Comparison of ENCODE assay signal across 15 cellular contexts in the genomic region with DNA sequence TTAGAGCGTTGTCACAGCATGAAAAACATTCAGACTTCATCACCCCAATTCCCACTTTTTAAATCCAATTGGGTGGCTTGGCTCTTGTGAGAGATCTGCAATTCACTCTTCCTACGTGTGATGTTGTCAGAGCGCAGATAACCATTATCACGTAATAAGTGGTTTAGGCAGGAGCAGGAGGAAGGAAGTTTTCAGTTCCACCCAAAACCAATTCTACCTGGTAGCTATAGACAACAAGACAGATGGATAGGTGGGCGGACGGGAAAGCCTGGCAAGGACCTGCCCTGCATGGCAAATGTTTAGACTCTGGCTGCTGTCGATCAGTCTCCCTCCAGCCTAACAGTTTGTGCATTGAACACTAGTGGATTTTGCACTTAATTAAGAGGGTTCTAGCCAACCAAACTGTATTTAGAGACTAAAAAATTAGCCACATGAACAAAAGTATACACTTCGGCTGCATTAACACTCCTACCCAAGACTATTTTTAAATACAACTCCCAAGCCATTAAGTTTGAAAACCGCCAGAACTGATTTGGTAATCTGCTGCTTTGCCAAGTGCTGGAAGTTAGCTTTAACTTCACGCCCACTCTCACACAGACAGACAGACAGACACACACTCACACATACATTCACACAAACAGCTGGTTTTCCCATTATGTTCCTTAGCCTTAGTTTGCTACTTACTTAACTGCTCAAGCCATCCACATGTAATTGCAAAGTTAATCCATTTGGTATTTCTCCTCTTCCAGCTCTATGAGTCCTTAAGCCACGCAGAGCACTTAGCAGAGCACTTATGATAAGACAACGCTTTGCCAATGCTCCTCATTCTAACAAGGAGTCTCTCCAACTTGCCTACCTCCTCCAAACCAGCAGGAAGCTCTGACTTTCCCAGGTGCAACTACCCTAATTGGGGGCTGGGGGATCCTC. TPM values are rescaled to one million over a fixed set of nuclear protein-coding genes. Genes with fewer than 3 reads are reported as not detected.
DNase-seq lines count a peak whose midpoint lies in the region; ATAC-seq lines count a peak whose summit lies in the region.
"Had no signal": no experiment of that assay in that cellular context is flagged by ENCODE, and none has a peak within 500 bp of the region (broad histone marks: within the 10 kb centered on the region; RNA-seq: fewer than 3 reads in every experiment).

No MANE protein-coding gene starts in this region.

- no peak overlapping the region for H3K4me3 ChIP-seq in neuronal stem cell (ENCODE audit: low read length in 2 of 2)
- H3K4me3 ChIP-seq: SK-N-MC had no signal

- no peak overlapping the region for H2BK12ac ChIP-seq in neuronal stem cell (ENCODE audit: low read length)

- H3K9me3 ChIP-seq in neuronal stem cell (replicated peaks in 1 of 2; ENCODE audit: control insufficient read depth in 2 of 2, insufficient read depth in 1 of 2, low read depth in 1 of 2, low read length in 2 of 2), result no peaks in the 10 kb centered on the region

- no peak overlapping the region for H3K14ac ChIP-seq in neuronal stem cell (ENCODE audit: low read length)

- no peak overlapping the region for H2BK5ac ChIP-seq in neuronal stem cell (ENCODE audit: low read length)

- WGBS in neuronal stem cell (ENCODE audit: extremely low coverage in 2 of 2, insufficient read length in 2 of 2, insufficient replicate concordance in 1 of 2), 2 donors, result no CpG with 5 or more reads among the region's 12 CpGs

- H4K91ac ChIP-seq in neuronal stem cell (ENCODE audit: low read depth, low read length, poor library complexity), result no peak overlapping the region

- H2AFZ ChIP-seq in neuronal stem cell (ENCODE audit: low read length), result no peak overlapping the region

- H3K18ac ChIP-seq in neuronal stem cell (ENCODE audit: low read length), result no peak overlapping the region

- no peak overlapping the region for H2BK15ac ChIP-seq in neuronal stem cell (ENCODE audit: low read length)

- ATAC-seq in HG03520 (IDR thresholded peaks at IDR 0.05; ENCODE audit: unreplicated experiment), result no peak
- ATAC-seq in GM18498 (IDR thresholded peaks at IDR 0.05; ENCODE audit: unreplicated experiment), result no peak

- H2AK5ac ChIP-seq in neuronal stem cell (ENCODE audit: low read depth, low read length), result no peak overlapping the region

- no peaks in the 10 kb centered on the region for H3K36me3 ChIP-seq in neuronal stem cell (replicated peaks in 1 of 2; ENCODE audit: control insufficient read depth in 2 of 2, insufficient read depth in 2 of 2, low read length in 2 of 2)

- H3K4me2 ChIP-seq in neuronal stem cell (ENCODE audit: insufficient read depth, low read length, poor library complexity, severe bottlenecking), result no peak overlapping the region

- H3K4ac ChIP-seq in neuronal stem cell (ENCODE audit: low read length), result no peak overlapping the region

- H3K79me1 ChIP-seq in neuronal stem cell (ENCODE audit: low read depth, low read length), result no peaks in the 10 kb centered on the region

- peaks cover 0 to 10% (median 0%) of the 10 kb centered on the region in 3 experiments for H3K27me3 ChIP-seq in neuronal stem cell (ENCODE audit: control insufficient read depth in 3 of 3, insufficient read depth in 3 of 3, low read depth in 1 of 3, low read length in 3 of 3)

- no peak overlapping the region for H2BK120ac ChIP-seq in neuronal stem cell (ENCODE audit: low read depth, low read length)

- peak overlapping the region; percentile 32 for H3K9ac ChIP-seq in neuronal stem cell (ENCODE audit: low read depth, low read length, poor library complexity)

- H3K27ac ChIP-seq in neuronal stem cell (replicated peaks; ENCODE audit: low read length), result no peak overlapping the region
- H3K27ac ChIP-seq: SK-N-MC had no signal

- no peak overlapping the region for H4K8ac ChIP-seq in neuronal stem cell (ENCODE audit: low read depth, low read length)

- peaks cover 0 to 3% of the 10 kb centered on the region in 2 donors for H3K4me1 ChIP-seq in neuronal stem cell (ENCODE audit: control insufficient read depth in 2 of 2, insufficient read depth in 1 of 2, low read depth in 1 of 2, low read length in 2 of 2)

- DNase-seq in H4 (ENCODE audit: low spot score) (peak; percentile 21), NCI-H82 (lab: John Stamatoyannopoulos, UW) (peak; percentile 88), globus pallidus (ENCODE audit: low spot score) (peak; percentile 32), neuronal stem cell (ENCODE audit: low spot score) (no peak), pons (ENCODE audit: low spot score) (no peak), D341Med (ENCODE audit: low spot score) (no peak)
- DNase-seq: activated CD4-positive, alpha-beta T cell treated with anti-CD3 and anti-CD28 coated beads, Interleukin-2, amount 10 ng/mL, durations not matched to agents 7 days and 5 days; activated naive CD4-positive, alpha-beta T cell treated with Interleukin-2 at 50 U/mL for 16 hours; effector memory CD4-positive, alpha-beta T cell; GDM1; NCI-H1417 treated with DMSO at 0.1 percent for 48 hours; stimulated activated CD4-positive, alpha-beta T cell treated with anti-CD3 and anti-CD28 coated beads, Interleukin-15, amount 100 ng/mL, for 24 hours had no signal

- no peak overlapping the region for H3K23ac ChIP-seq in neuronal stem cell (ENCODE audit: low read depth, low read length, poor library complexity)

RNA-seq across cellular contexts. Expression of a gene that starts 8.5 kb away (rescaled TPM):
- total RNA-seq in H4 (2014; rRNA removed; shearing (Covaris generic)), result 0.21 and 0.81 TPM in 2 replicates
- polyA plus RNA-seq in neuronal stem cell (2013, experiment 1 of 2), result 1.5 TPM
- 1.5 TPM for polyA plus RNA-seq in neuronal stem cell (2013, experiment 2 of 2)
- total RNA-seq: activated CD4-positive, alpha-beta T cell treated with anti-CD3 and anti-CD28 coated beads, Interleukin-2, amount 10 ng/mL, durations not matched to agents 7 days and 5 days had no signal

Comparison
In these comparisons a context has a peak if more than half of its experiments do, and no peak if none do; other contexts are left out.
1. DNase-seq: peak in H4 (single experiment), NCI-H82 (single experiment) and globus pallidus (single experiment); none in neuronal stem cell (single experiment), pons (single experiment) and D341Med (single experiment).